ENCODE assay signal across 1 cellular context in genomic region chr12:45986646-45987338, GRCh38.
A peak's percentile ranks its signal among the peaks of the same experiment; 100 is the strongest.
TF ChIP-seq lines count a peak whose summit lies in the region.

No MANE protein-coding gene starts in this region.

TF ChIP-seq in GM12878, 131 proteins besides CTCF, POLR2A, EP300 and RAD21 (continued from another document):
- TF ChIP-seq, protein P1, sequence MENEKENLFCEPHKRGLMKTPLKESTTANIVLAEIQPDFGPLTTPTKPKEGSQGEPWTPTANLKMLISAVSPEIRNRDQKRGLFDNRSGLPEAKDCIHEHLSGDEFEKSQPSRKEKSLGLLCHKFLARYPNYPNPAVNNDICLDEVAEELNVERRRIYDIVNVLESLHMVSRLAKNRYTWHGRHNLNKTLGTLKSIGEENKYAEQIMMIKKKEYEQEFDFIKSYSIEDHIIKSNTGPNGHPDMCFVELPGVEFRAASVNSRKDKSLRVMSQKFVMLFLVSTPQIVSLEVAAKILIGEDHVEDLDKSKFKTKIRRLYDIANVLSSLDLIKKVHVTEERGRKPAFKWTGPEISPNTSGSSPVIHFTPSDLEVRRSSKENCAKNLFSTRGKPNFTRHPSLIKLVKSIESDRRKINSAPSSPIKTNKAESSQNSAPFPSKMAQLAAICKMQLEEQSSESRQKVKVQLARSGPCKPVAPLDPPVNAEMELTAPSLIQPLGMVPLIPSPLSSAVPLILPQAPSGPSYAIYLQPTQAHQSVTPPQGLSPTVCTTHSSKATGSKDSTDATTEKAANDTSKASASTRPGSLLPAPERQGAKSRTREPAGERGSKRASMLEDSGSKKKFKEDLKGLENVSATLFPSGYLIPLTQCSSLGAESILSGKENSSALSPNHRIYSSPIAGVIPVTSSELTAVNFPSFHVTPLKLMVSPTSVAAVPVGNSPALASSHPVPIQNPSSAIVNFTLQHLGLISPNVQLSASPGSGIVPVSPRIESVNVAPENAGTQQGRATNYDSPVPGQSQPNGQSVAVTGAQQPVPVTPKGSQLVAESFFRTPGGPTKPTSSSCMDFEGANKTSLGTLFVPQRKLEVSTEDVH (IDR thresholded peaks at IDR 0.05; ENCODE audit: low read depth, partially characterized antibody), result no peak
- TF ChIP-seq RUNX3 (IDR thresholded peaks at IDR 0.05; ENCODE audit: low read length) (peak; percentile 37; the same call in 1 of the 2 replicates), HCFC1 (IDR thresholded peaks at IDR 0.05; ENCODE audit: low read length) (no peak), ZBTB4 (CRISPR knock-in tag; IDR thresholded peaks at IDR 0.05) (no peak), IKZF1 (conservative IDR thresholded peaks at IDR 0.05) (no peak; the same call in 1 of the 2 replicates), IKZF2 (IDR thresholded peaks at IDR 0.05) (peak; percentile 47 to 50; a peak in 2 of 4 replicates)
